Comparison of ENCODE assay signal across 11 cellular contexts in genomic region chr20:38985603-38986170, GRCh38. TPM values are rescaled to one million over a fixed set of nuclear protein-coding genes. Genes with fewer than 3 reads are reported as not detected.
DNase-seq lines count a peak whose midpoint lies in the region; ATAC-seq and TF ChIP-seq lines count a peak whose summit lies in the region.
"Had no signal": no experiment of that assay in that cellular context is flagged by ENCODE, and none has a peak within 500 bp of the region (broad histone marks: within the 10 kb centered on the region; RNA-seq: fewer than 3 reads in every experiment).

No MANE protein-coding gene starts in this region.

- peak; percentile 55 for DNase-seq in AG04449 (ENCODE audit: low read depth, low spot score)
- DNase-seq in coronary artery (ENCODE audit: low spot score) = no peak
- no peak for DNase-seq in lung (ENCODE audit: low spot score)
- no peak for DNase-seq in NCI-H1105 treated with DMSO at 0.1 percent for 48 hours (lab: John Stamatoyannopoulos, UW)
- DNase-seq in stimulated activated CD4-positive, alpha-beta T cell treated with anti-CD3 and anti-CD28 coated beads, Interleukin-2, amount 100 ng/mL, for 48 hours = no peak
- DNase-seq: CD8-positive, alpha-beta T cell; effector memory CD4-positive, alpha-beta T cell; NCI-H1048 had no signal

- ATAC-seq in HG02884 (IDR thresholded peaks at IDR 0.05; ENCODE audit: unreplicated experiment) (peak; percentile 38), lung (ENCODE audit: insufficient read depth, low FRiP score) (peak; percentile 27), GM18498 (IDR thresholded peaks at IDR 0.05; ENCODE audit: unreplicated experiment) (no peak), HG03565 (IDR thresholded peaks at IDR 0.05; ENCODE audit: unreplicated experiment) (no peak)
- ATAC-seq: CD8-positive, alpha-beta T cell had no signal

- POLR2A ChIA-PET in AG04449 (lab: Yijun Ruan, JAX) = no interaction called here

- no peaks in the 10 kb centered on the region for H3K9me3 ChIP-seq in lung (ENCODE audit: control insufficient read depth in 2 of 2, insufficient read depth in 1 of 2, low read length in 1 of 2)

- H3K4me3 ChIP-seq in AG04449 (ENCODE audit: low read depth, low read length) = no peak overlapping the region
- peak overlapping the region; percentile 32 for H3K4me3 ChIP-seq in coronary artery
- H3K4me3 ChIP-seq in lung = no peak overlapping the region

- peaks cover 2 to 13% of the 10 kb centered on the region in 2 donors for H3K4me1 ChIP-seq in lung (ENCODE audit: control insufficient read depth in 2 of 2, insufficient read depth in 2 of 2, low read length in 2 of 2)

- WGBS in lung, 2 donors = 58 to 74% methylated on average over 1 of the region's 1 CpG

- H3K27ac ChIP-seq in coronary artery = peak overlapping the region; percentile 51 to 76
- peak overlapping the region in 1 of 2 donors; percentile 57 for H3K27ac ChIP-seq in lung (ENCODE audit: low read depth in 1 of 2, low read length in 1 of 2)

- peaks cover 2 to 7% of the 10 kb centered on the region in 2 donors for H3K36me3 ChIP-seq in lung (ENCODE audit: control insufficient read depth in 2 of 2, insufficient read depth in 2 of 2, low read length in 2 of 2)

- CTCF ChIA-PET in AG04449 (lab: Yijun Ruan, JAX) = interaction anchor here (1.2 kb wide), 1 partner anchor 23 kb away, joined by 3 read pairs; no protein-coding TSS in a partner anchor

- H3K27me3 ChIP-seq in lung (ENCODE audit: control insufficient read depth, insufficient read depth) = no peaks in the 10 kb centered on the region

- TF ChIP-seq CTCF in AG04449 (IDR thresholded peaks at IDR 0.05; ENCODE audit: insufficient read depth, low read length, missing control alignments) (no peak), coronary artery (IDR thresholded peaks at IDR 0.05) (no peak), lung (IDR thresholded peaks at IDR 0.05; ENCODE audit: control extremely low read depth, extremely low read depth) (no peak)

RNA-seq across cellular contexts. Expression of gene DHX35, which starts 23.5 kb away (rescaled TPM):
- total RNA-seq in lung = 10 to 100 TPM; 10.1 to 15.5 TPM
- 1 to 10 TPM; 4.4 to 6.4 TPM for polyA plus RNA-seq in lung

RNA-seq across cellular contexts. Expression of gene FAM83D, which starts 59.5 kb away (rescaled TPM):
- 1 to 10 TPM; 2.2 to 3.3 TPM for total RNA-seq in lung
- 1 to 10 TPM in 1 of 2 donors, under 1 TPM in 1; 0.94 to 3.6 TPM for polyA plus RNA-seq in lung

Comparison
In these comparisons a context has a peak if more than half of its experiments do, and no peak if none do; other contexts are left out.
1. ATAC-seq: peak in HG02884 (single experiment) and lung (single experiment); none in GM18498 (single experiment) and HG03565 (single experiment).